28 cellular contexts compared by ENCODE assay signal in the genomic region with DNA sequence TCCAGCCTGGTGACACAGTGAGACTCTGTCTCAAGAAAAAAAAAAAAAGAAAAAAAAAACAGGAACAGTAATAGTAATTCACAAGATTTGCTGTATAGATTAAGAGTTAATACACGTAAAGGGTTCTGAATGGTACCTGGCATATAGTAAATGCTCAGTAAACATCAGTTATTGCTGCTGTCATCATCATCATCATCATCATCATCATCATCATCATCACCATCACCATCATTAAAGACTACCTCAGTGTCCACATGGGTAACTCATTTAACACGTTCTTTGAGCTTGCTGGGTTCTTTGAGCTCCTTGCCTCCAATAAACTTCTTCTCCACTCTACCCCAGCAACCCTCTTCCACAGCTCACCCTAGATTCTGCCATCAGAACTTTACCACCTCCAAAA.
"Had no signal": no experiment of that assay in that cellular context is flagged by ENCODE, and none has a peak within 500 bp of the region (broad histone marks: within the 10 kb centered on the region; RNA-seq: fewer than 3 reads in every experiment).

No MANE protein-coding gene starts in this region.

- H3K36me3 ChIP-seq: ascending aorta had no signal

- H3K4me3 ChIP-seq: ascending aorta, body of pancreas, MG63, SK-N-MC had no signal

- ATAC-seq: activated T-cell treated with anti-CD3 and anti-CD28 coated beads, Interleukin-2, amount 50 U/mL, for 72 hours; body of pancreas; Panc1; Right ventricle myocardium inferior had no signal

- H3K27ac ChIP-seq: ascending aorta, body of pancreas, SK-N-MC, VCaP had no signal

- DNase-seq: activated CD4-positive, alpha-beta memory T cell treated with anti-CD3 and anti-CD28 coated beads for 36 hours; activated CD4-positive, alpha-beta T cell treated with anti-CD3 and anti-CD28 coated beads, Interleukin-2, amount 10 ng/mL, durations not matched to agents 7 days and 5 days; activated CD4-positive, CD25-positive, alpha-beta regulatory T cell; activated naive CD4-positive, alpha-beta T cell treated with anti-CD3 and anti-CD28 coated beads, Interleukin-2, amount 50 U/mL, for 16 hours; activated T-cell treated with anti-CD3 and anti-CD28 coated beads, Interleukin-2, amount 50 U/mL, for 72 hours; amniotic stem cell; body of pancreas; central memory CD4-positive, alpha-beta T cell; MG63; NCI-H1105; NCI-H1436; NCI-H1694 treated with DMSO at 0.1 percent for 48 hours; NCI-H2029 treated with DMSO at 0.1 percent for 48 hours; NCI-H345; NCI-H510A; NCI-H526 treated with DMSO at 0.1 percent for 48 hours; NCI-H82; NK-92 treated with Interleukin-12 subunit alpha and Interleukin-12 subunit beta, amount 100 ng/mL, for 24 hours; OCI-M1; RPMI8226; T-helper 9 cell had no signal

- H3K27me3 ChIP-seq: ascending aorta, body of pancreas, MG63 had no signal

- FAIRE-seq: bronchial epithelial cell, TTC549 had no signal

- H3K4me3 Mint-ChIP-seq: activated CD4-positive, alpha-beta memory T cell treated with anti-CD3 and anti-CD28 coated beads for 36 hours; activated CD4-positive, alpha-beta T cell treated with anti-CD3 and anti-CD28 coated beads, Interleukin-2, amount 10 ng/mL, durations not matched to agents 7 days and 5 days; activated T-cell treated with anti-CD3 and anti-CD28 coated beads, Interleukin-2, amount 50 U/mL, for 72 hours had no signal

- H3K9me3 ChIP-seq: ascending aorta, body of pancreas, MG63 had no signal

- H3K9me3 Mint-ChIP-seq: activated CD4-positive, alpha-beta memory T cell treated with anti-CD3 and anti-CD28 coated beads for 36 hours; activated CD4-positive, alpha-beta T cell treated with anti-CD3 and anti-CD28 coated beads, Interleukin-2, amount 10 ng/mL, durations not matched to agents 7 days and 5 days had no signal

- H3K27ac Mint-ChIP-seq: activated CD4-positive, alpha-beta memory T cell treated with anti-CD3 and anti-CD28 coated beads for 36 hours; activated CD4-positive, alpha-beta T cell treated with anti-CD3 and anti-CD28 coated beads, Interleukin-2, amount 10 ng/mL, durations not matched to agents 7 days and 5 days; activated T-cell treated with anti-CD3 and anti-CD28 coated beads, Interleukin-2, amount 50 U/mL, for 72 hours had no signal

- H3K27me3 Mint-ChIP-seq: activated CD4-positive, alpha-beta memory T cell treated with anti-CD3 and anti-CD28 coated beads for 36 hours; activated CD4-positive, alpha-beta T cell treated with anti-CD3 and anti-CD28 coated beads, Interleukin-2, amount 10 ng/mL, durations not matched to agents 7 days and 5 days had no signal
